ENCODE assay signal across 10 cellular contexts in genomic region chr13:96994030-96994848, GRCh38. TPM values are rescaled to one million over a fixed set of nuclear protein-coding genes. Genes with fewer than 3 reads are reported as not detected.
DNase-seq lines count a peak whose midpoint lies in the region; ATAC-seq and TF ChIP-seq lines count a peak whose summit lies in the region.
"Had no signal": no experiment of that assay in that cellular context is flagged by ENCODE, and none has a peak within 500 bp of the region (broad histone marks: within the 10 kb centered on the region; RNA-seq: fewer than 3 reads in every experiment).

Gene OXGR1, minus strand, starts transcription at chr13:96994476. Its CDS starts 6,717 bp downstream, at chr13:96987759.

- H3K79me2 ChIP-seq in MM.1S (ENCODE audit: low read length): no peaks in the 10 kb centered on the region
- H3K79me2 ChIP-seq in neural progenitor cell (ENCODE audit: low read depth): no peaks in the 10 kb centered on the region

- ATAC-seq in HG02885 (IDR thresholded peaks at IDR 0.05; ENCODE audit: poor library complexity, unreplicated experiment): no peak

- peak; percentile 42 for TF ChIP-seq CTCF in MM.1S (IDR thresholded peaks at IDR 0.05; ENCODE audit: low read length)
- no peak for TF ChIP-seq CTCF in fibroblast of the aortic adventitia (IDR thresholded peaks at IDR 0.05; ENCODE audit: insufficient read depth, low read length)
- peak; percentile 22 for TF ChIP-seq CTCF in neural progenitor cell (IDR thresholded peaks at IDR 0.05)

- H3K4me3 Mint-ChIP-seq in neural progenitor cell: peak within 1 kb of the TSS; percentile 84

- no peaks in the 10 kb centered on the region for H3K27me3 ChIP-seq in MM.1S (replicated peaks; ENCODE audit: insufficient read depth, low read length)
- H3K27me3 ChIP-seq in neural progenitor cell: peaks cover 64% of the 10 kb centered on the region

- H3K9me2 ChIP-seq in MM.1S (replicated peaks; ENCODE audit: insufficient read depth, low read length): no peaks in the 10 kb centered on the region

- H3K27ac ChIP-seq in MM.1S (ENCODE audit: low read length) (no peak within 1 kb of the TSS), neural progenitor cell (no peak within 1 kb of the TSS)
- H3K27ac ChIP-seq: KMS-11 had no signal

- H3F3A ChIP-seq in MM.1S (ENCODE audit: insufficient read depth, low read length): no peaks in the 10 kb centered on the region
- H3F3A ChIP-seq in neural progenitor cell (ENCODE audit: low read depth): no peaks in the 10 kb centered on the region

- H4K20me1 ChIP-seq in MM.1S (ENCODE audit: insufficient read depth, low read length): no peaks in the 10 kb centered on the region
- no peaks in the 10 kb centered on the region for H4K20me1 ChIP-seq in neural progenitor cell (ENCODE audit: low read depth)

- H3K27me3 Mint-ChIP-seq in neural progenitor cell (ENCODE audit: insufficient read depth, low read depth): peaks cover 11% of the 10 kb centered on the region

- peak within 1 kb of the TSS; percentile 78 for H3K4me3 ChIP-seq in MM.1S (ENCODE audit: low read length)
- H3K4me3 ChIP-seq in fibroblast of the aortic adventitia (ENCODE audit: low read depth, low read length): peak within 1 kb of the TSS; percentile 57
- H3K4me3 ChIP-seq in neural progenitor cell: peak within 1 kb of the TSS; percentile 59

- no peak within 1 kb of the TSS for H3K27ac Mint-ChIP-seq in neural progenitor cell

- H3K9ac ChIP-seq in MM.1S (ENCODE audit: low read length) (peak within 1 kb of the TSS; percentile 55; the same call in 1 of the 2 replicates), neural progenitor cell (no peak within 1 kb of the TSS)
- H3K9ac ChIP-seq: KMS-11 had no signal

- H3K4me1 Mint-ChIP-seq in neural progenitor cell: peaks cover 14% of the 10 kb centered on the region

- DNase-seq in AG08396 (ENCODE audit: low spot score) (peak; percentile 18), MM.1S (peak; percentile 42), fibroblast of the aortic adventitia (ENCODE audit: low read depth) (no peak), neural progenitor cell (ENCODE audit: low spot score) (peak; percentile 36), RKO (ENCODE audit: low spot score) (no peak), pons (ENCODE audit: low spot score) (no peak), DMS114 treated with DMSO at 0.1 percent for 48 hours (lab: John Stamatoyannopoulos, UW; ENCODE audit: unreplicated experiment) (no peak)

- H3K36me3 Mint-ChIP-seq in neural progenitor cell: no peaks in the 10 kb centered on the region

- H3K4me1 ChIP-seq in MM.1S (ENCODE audit: low read length) (no peaks in the 10 kb centered on the region), neural progenitor cell (peaks cover 14% of the 10 kb centered on the region)

- H2AFZ ChIP-seq in MM.1S (ENCODE audit: low read length) (peak within 1 kb of the TSS; percentile 81), neural progenitor cell (replicated peaks) (peak within 1 kb of the TSS; percentile 95)

- no peaks in the 10 kb centered on the region for H3K9me3 Mint-ChIP-seq in neural progenitor cell

- H3K36me3 ChIP-seq in MM.1S (replicated peaks; ENCODE audit: insufficient read depth, low read length): no peaks in the 10 kb centered on the region
- H3K36me3 ChIP-seq in neural progenitor cell: no peaks in the 10 kb centered on the region

- H3K9me3 ChIP-seq in MM.1S (replicated peaks; ENCODE audit: insufficient read depth, low read length) (no peaks in the 10 kb centered on the region), neural progenitor cell (ENCODE audit: low read depth) (no peaks in the 10 kb centered on the region)

- H3K4me2 ChIP-seq in MM.1S (ENCODE audit: low read depth, low read length): peak within 1 kb of the TSS; percentile 74
- H3K4me2 ChIP-seq in neural progenitor cell: peak within 1 kb of the TSS; percentile 83
- H3K4me2 ChIP-seq: KMS-11 had no signal

RNA-seq across cellular contexts. Expression of gene OXGR1, which starts in this region (rescaled TPM):
- total RNA-seq in fibroblast of the aortic adventitia (ENCODE audit: low replicate concordance) (not detected in 2 replicates), neural progenitor cell (ENCODE audit: low replicate concordance) (0.88 and 1.6 TPM in 2 replicates)
- total RNA-seq: activated CD8-positive, alpha-beta memory T cell treated with anti-CD3 and anti-CD28 coated beads for 36 hours had no signal

Comparison
In these comparisons a context has a peak if more than half of its experiments do, and no peak if none do; other contexts are left out.
1. DNase-seq: peak in AG08396 (single experiment), MM.1S (single experiment) and neural progenitor cell (single experiment); none in fibroblast of the aortic adventitia (single experiment), RKO (single experiment), pons (single experiment) and DMS114 treated with DMSO at 0.1 percent for 48 hours (single experiment).
2. Peak in every context shown above with its lines, with median percentiles within 50 percentile points of each other: H3K4me3 ChIP-seq.